In genomic region chr20:50733644-50734349, GRCh38 we compare ENCODE assay signal across 1 cellular context.
TF ChIP-seq lines count a peak whose summit lies in the region.

No MANE protein-coding gene starts in this region.

TF ChIP-seq in A549, 52 proteins besides CTCF, POLR2A, EP300 and RAD21:
- TF ChIP-seq CEBPB (IDR thresholded peaks at IDR 0.05) (peak; percentile 24 to 52; a peak in 2 of 4 replicates), HEYL (CRISPR knock-in tag; IDR thresholded peaks at IDR 0.05) (no peak)
TF ChIP-seq in A549: peak in this region for 1.
